Comparison of ENCODE assay signal across 1 cellular context in the genomic region with DNA sequence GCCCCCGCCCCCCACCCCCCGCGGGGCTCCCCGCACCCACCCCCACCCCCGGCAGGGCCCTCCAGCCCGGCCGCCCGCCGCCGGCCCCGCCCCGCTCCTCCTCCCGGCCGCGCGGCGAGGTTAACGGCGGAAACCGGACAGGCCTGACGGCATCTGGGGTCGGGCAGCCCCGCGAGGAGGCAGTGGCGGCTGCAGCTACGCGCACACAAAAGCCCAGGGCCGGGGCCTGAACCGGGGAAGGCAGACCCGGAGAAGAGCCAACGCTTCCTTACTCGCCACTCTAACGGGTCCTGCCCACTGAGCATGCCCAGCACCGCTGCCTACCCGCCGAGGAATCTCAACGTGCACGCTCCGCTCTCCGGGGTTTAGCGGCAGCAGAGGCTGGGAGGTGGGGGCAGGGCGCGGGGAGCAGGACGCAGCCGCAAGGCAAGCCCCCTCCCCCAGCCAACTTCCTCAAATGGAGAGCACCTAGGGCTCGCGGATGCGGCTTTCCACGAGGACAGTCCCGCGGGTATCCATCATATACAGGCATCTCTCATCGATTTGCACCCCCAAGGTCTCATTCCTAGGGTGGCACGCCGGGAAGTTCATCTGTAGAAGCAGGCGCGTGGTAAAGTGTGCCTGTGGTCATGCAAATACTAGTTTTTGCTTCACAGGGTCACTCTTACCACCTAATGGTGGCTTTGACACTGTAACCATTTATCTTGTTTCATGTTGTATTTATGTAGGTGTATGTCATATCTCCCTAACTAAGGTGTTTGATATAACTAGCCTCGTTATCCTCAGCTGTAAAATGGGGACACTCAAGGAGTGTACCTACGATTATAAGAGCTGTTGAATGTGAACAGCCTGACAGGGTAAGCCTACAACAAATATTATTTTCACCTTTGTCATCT.
TF ChIP-seq lines count a peak whose summit lies in the region.

A gene (minus strand): TSS at position 339 of the 896 bp plus-strand sequence. CDS start 761 bp downstream, outside the sequence.

TF ChIP-seq in HepG2, 621 proteins besides CTCF, POLR2A, EP300 and RAD21 (continued from another document and continues in another):
- peak; percentile 81 for TF ChIP-seq RBM22 (optimal IDR thresholded peaks at IDR 0.05; ENCODE audit: low read length)
- TF ChIP-seq NFYB (CRISPR knock-in tag; IDR thresholded peaks at IDR 0.05) = peak; percentile 43
- peak; percentile 71; the same call in 1 of the 2 replicates for TF ChIP-seq ETV5 (CRISPR knock-in tag; IDR thresholded peaks at IDR 0.05; ENCODE audit: borderline replicate concordance)
- peak; percentile 91; the same call in 1 of the 2 replicates for TF ChIP-seq FOXK1 (CRISPR knock-in tag; IDR thresholded peaks at IDR 0.05; ENCODE audit: borderline replicate concordance, low read depth)
- peak; percentile 94 for TF ChIP-seq BRD4 (CRISPR knock-in tag; IDR thresholded peaks at IDR 0.05)
- TF ChIP-seq, protein P1, sequence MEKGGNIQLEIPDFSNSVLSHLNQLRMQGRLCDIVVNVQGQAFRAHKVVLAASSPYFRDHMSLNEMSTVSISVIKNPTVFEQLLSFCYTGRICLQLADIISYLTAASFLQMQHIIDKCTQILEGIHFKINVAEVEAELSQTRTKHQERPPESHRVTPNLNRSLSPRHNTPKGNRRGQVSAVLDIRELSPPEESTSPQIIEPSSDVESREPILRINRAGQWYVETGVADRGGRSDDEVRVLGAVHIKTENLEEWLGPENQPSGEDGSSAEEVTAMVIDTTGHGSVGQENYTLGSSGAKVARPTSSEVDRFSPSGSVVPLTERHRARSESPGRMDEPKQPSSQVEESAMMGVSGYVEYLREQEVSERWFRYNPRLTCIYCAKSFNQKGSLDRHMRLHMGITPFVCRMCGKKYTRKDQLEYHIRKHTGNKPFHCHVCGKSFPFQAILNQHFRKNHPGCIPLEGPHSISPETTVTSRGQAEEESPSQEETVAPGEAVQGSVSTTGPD (CRISPR knock-in tag; IDR thresholded peaks at IDR 0.05) = peak; percentile 74; the same call in 1 of the 2 replicates
- TF ChIP-seq SMC3 (IDR thresholded peaks at IDR 0.05; ENCODE audit: low read length) = 0 out of 2 replicates have a peak, but pooled peaks have one; percentile 1
- peak; percentile 80; the same call in 1 of the 2 replicates for TF ChIP-seq TP53 (CRISPR knock-in tag; conservative IDR thresholded peaks at IDR 0.05)
- TF ChIP-seq HOXA3 (CRISPR knock-in tag; IDR thresholded peaks at IDR 0.05) = peak; percentile 89
- TF ChIP-seq, protein P2, sequence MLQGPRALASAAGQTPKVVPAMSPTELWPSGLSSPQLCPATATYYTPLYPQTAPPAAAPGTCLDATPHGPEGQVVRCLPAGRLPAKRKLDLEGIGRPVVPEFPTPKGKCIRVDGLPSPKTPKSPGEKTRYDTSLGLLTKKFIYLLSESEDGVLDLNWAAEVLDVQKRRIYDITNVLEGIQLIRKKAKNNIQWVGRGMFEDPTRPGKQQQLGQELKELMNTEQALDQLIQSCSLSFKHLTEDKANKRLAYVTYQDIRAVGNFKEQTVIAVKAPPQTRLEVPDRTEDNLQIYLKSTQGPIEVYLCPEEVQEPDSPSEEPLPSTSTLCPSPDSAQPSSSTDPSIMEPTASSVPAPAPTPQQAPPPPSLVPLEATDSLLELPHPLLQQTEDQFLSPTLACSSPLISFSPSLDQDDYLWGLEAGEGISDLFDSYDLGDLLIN (CRISPR knock-in tag; IDR thresholded peaks at IDR 0.05; ENCODE audit: borderline replicate concordance) = no peak
- peak; percentile 34 for TF ChIP-seq CCAR2 (optimal IDR thresholded peaks at IDR 0.05; ENCODE audit: low read depth, low read length)
- peak; percentile 95 for TF ChIP-seq MED8 (CRISPR knock-in tag; IDR thresholded peaks at IDR 0.05; ENCODE audit: insufficient replicate concordance)
- TF ChIP-seq SMAD1 (CRISPR knock-in tag; IDR thresholded peaks at IDR 0.05; ENCODE audit: borderline replicate concordance, low read depth) = peak; percentile 86; the same call in 1 of the 2 replicates
- no peak for TF ChIP-seq ZNF207 (IDR thresholded peaks at IDR 0.05; ENCODE audit: borderline replicate concordance)
- TF ChIP-seq, protein P3, sequence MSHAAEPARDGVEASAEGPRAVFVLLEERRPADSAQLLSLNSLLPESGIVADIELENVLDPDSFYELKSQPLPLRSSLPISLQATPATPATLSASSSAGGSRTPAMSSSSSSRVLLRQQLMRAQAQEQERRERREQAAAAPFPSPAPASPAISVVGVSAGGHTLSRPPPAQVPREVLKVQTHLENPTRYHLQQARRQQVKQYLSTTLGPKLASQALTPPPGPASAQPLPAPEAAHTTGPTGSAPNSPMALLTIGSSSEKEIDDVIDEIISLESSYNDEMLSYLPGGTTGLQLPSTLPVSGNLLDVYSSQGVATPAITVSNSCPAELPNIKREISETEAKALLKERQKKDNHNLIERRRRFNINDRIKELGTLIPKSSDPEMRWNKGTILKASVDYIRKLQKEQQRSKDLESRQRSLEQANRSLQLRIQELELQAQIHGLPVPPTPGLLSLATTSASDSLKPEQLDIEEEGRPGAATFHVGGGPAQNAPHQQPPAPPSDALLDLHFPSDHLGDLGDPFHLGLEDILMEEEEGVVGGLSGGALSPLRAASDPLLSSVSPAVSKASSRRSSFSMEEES (CRISPR knock-in tag; IDR thresholded peaks at IDR 0.05) = peak; percentile 89
- TF ChIP-seq, protein P4, sequence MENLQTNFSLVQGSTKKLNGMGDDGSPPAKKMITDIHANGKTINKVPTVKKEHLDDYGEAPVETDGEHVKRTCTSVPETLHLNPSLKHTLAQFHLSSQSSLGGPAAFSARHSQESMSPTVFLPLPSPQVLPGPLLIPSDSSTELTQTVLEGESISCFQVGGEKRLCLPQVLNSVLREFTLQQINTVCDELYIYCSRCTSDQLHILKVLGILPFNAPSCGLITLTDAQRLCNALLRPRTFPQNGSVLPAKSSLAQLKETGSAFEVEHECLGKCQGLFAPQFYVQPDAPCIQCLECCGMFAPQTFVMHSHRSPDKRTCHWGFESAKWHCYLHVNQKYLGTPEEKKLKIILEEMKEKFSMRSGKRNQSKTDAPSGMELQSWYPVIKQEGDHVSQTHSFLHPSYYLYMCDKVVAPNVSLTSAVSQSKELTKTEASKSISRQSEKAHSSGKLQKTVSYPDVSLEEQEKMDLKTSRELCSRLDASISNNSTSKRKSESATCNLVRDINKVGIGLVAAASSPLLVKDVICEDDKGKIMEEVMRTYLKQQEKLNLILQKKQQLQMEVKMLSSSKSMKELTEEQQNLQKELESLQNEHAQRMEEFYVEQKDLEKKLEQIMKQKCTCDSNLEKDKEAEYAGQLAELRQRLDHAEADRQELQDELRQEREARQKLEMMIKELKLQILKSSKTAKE (CRISPR knock-in tag; IDR thresholded peaks at IDR 0.05; ENCODE audit: borderline replicate concordance) = peak; percentile 74; the same call in 1 of the 2 replicates
- no peak for TF ChIP-seq ZFP62 (CRISPR knock-in tag; IDR thresholded peaks at IDR 0.05)
- TF ChIP-seq RARA (CRISPR knock-in tag; IDR thresholded peaks at IDR 0.05) = peak; percentile 77
- no peak for TF ChIP-seq CENPX (CRISPR knock-in tag; IDR thresholded peaks at IDR 0.05)
- TF ChIP-seq ZNF773 (CRISPR knock-in tag; IDR thresholded peaks at IDR 0.05; ENCODE audit: borderline replicate concordance) = no peak; the same call in 1 of the 2 replicates
- TF ChIP-seq SP4 (CRISPR knock-in tag; IDR thresholded peaks at IDR 0.05) = peak; percentile 95
- peak; percentile 98 for TF ChIP-seq ZNF614 (CRISPR knock-in tag; IDR thresholded peaks at IDR 0.05; ENCODE audit: borderline replicate concordance)
- TF ChIP-seq ELF1 (CRISPR knock-in tag; IDR thresholded peaks at IDR 0.05) = peak; percentile 87
- peak; percentile 66; the same call in 1 of the 2 replicates for TF ChIP-seq NFIC (IDR thresholded peaks at IDR 0.05; ENCODE audit: low read length)
- TF ChIP-seq ZNF775 (CRISPR knock-in tag; IDR thresholded peaks at IDR 0.05; ENCODE audit: borderline replicate concordance) = 0 out of 2 replicates have a peak, but pooled peaks have one; percentile 33
- TF ChIP-seq, protein P5, sequence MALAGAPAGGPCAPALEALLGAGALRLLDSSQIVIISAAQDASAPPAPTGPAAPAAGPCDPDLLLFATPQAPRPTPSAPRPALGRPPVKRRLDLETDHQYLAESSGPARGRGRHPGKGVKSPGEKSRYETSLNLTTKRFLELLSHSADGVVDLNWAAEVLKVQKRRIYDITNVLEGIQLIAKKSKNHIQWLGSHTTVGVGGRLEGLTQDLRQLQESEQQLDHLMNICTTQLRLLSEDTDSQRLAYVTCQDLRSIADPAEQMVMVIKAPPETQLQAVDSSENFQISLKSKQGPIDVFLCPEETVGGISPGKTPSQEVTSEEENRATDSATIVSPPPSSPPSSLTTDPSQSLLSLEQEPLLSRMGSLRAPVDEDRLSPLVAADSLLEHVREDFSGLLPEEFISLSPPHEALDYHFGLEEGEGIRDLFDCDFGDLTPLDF (CRISPR knock-in tag; IDR thresholded peaks at IDR 0.05) = peak; percentile 66
- TF ChIP-seq NR2F1 (CRISPR knock-in tag; IDR thresholded peaks at IDR 0.05) = 0 out of 4 replicates have a peak, but pooled peaks have one; percentile 7 to 38
- 0 out of 2 replicates have a peak, but pooled peaks have one; percentile 52 for TF ChIP-seq KDM5A (IDR thresholded peaks at IDR 0.05; ENCODE audit: borderline replicate concordance, low read length)
- TF ChIP-seq ZBTB8A (CRISPR knock-in tag; IDR thresholded peaks at IDR 0.05; ENCODE audit: borderline replicate concordance, low read depth) = no peak; the same call in 1 of the 2 replicates
- TF ChIP-seq ZSCAN9 (CRISPR knock-in tag; IDR thresholded peaks at IDR 0.05; ENCODE audit: borderline replicate concordance) = peak; percentile 95
- TF ChIP-seq, protein P6, sequence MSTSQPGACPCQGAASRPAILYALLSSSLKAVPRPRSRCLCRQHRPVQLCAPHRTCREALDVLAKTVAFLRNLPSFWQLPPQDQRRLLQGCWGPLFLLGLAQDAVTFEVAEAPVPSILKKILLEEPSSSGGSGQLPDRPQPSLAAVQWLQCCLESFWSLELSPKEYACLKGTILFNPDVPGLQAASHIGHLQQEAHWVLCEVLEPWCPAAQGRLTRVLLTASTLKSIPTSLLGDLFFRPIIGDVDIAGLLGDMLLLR (CRISPR knock-in tag; IDR thresholded peaks at IDR 0.05) = peak; percentile 96
- peak; percentile 54; the same call in 1 of the 2 replicates for TF ChIP-seq ZBTB3 (CRISPR knock-in tag; IDR thresholded peaks at IDR 0.05; ENCODE audit: borderline replicate concordance, low read depth)
- TF ChIP-seq RORA (CRISPR knock-in tag; IDR thresholded peaks at IDR 0.05) = no peak
- 0 out of 2 replicates have a peak, but pooled peaks have one; percentile 46 for TF ChIP-seq ZNF451 (CRISPR knock-in tag; IDR thresholded peaks at IDR 0.05)
- peak; percentile 59; the same call in 1 of the 2 replicates for TF ChIP-seq SOX13 (IDR thresholded peaks at IDR 0.05)
- TF ChIP-seq SOX13 (CRISPR knock-in tag; conservative IDR thresholded peaks at IDR 0.05 in 1 of 2, IDR thresholded peaks at IDR 0.05 in 1 of 2) = peak in 1 of 2 experiments; percentile 77; a peak in 2 of 4 replicates
- peak; percentile 97 for TF ChIP-seq ZNF629 (CRISPR knock-in tag; conservative IDR thresholded peaks at IDR 0.05)
- TF ChIP-seq ZIK1 (CRISPR knock-in tag; IDR thresholded peaks at IDR 0.05; ENCODE audit: borderline replicate concordance, low read depth) = peak; percentile 84; the same call in 1 of the 2 replicates
- TF ChIP-seq ZNF205 (CRISPR knock-in tag; IDR thresholded peaks at IDR 0.05) = peak; percentile 88
- peak; percentile 97 for TF ChIP-seq AGO2 (optimal IDR thresholded peaks at IDR 0.05; ENCODE audit: low read depth, low read length)
- TF ChIP-seq, protein P7, sequence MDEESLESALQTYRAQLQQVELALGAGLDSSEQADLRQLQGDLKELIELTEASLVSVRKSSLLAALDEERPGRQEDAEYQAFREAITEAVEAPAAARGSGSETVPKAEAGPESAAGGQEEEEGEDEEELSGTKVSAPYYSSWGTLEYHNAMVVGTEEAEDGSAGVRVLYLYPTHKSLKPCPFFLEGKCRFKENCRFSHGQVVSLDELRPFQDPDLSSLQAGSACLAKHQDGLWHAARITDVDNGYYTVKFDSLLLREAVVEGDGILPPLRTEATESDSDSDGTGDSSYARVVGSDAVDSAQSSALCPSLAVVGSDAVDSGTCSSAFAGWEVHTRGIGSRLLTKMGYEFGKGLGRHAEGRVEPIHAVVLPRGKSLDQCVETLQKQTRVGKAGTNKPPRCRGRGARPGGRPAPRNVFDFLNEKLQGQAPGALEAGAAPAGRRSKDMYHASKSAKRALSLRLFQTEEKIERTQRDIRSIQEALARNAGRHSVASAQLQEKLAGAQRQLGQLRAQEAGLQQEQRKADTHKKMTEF (CRISPR knock-in tag; IDR thresholded peaks at IDR 0.05) = peak; percentile 97
- TF ChIP-seq ZNF816 (CRISPR knock-in tag; IDR thresholded peaks at IDR 0.05; ENCODE audit: borderline replicate concordance) = peak; percentile 84; the same call in 1 of the 2 replicates
- TF ChIP-seq RFXANK (CRISPR knock-in tag; IDR thresholded peaks at IDR 0.05) = peak; percentile 86; the same call in 1 of the 2 replicates
- TF ChIP-seq BRCA1 (CRISPR knock-in tag; IDR thresholded peaks at IDR 0.05) = peak; percentile 87; the same call in 1 of the 2 replicates
- TF ChIP-seq, protein P8, sequence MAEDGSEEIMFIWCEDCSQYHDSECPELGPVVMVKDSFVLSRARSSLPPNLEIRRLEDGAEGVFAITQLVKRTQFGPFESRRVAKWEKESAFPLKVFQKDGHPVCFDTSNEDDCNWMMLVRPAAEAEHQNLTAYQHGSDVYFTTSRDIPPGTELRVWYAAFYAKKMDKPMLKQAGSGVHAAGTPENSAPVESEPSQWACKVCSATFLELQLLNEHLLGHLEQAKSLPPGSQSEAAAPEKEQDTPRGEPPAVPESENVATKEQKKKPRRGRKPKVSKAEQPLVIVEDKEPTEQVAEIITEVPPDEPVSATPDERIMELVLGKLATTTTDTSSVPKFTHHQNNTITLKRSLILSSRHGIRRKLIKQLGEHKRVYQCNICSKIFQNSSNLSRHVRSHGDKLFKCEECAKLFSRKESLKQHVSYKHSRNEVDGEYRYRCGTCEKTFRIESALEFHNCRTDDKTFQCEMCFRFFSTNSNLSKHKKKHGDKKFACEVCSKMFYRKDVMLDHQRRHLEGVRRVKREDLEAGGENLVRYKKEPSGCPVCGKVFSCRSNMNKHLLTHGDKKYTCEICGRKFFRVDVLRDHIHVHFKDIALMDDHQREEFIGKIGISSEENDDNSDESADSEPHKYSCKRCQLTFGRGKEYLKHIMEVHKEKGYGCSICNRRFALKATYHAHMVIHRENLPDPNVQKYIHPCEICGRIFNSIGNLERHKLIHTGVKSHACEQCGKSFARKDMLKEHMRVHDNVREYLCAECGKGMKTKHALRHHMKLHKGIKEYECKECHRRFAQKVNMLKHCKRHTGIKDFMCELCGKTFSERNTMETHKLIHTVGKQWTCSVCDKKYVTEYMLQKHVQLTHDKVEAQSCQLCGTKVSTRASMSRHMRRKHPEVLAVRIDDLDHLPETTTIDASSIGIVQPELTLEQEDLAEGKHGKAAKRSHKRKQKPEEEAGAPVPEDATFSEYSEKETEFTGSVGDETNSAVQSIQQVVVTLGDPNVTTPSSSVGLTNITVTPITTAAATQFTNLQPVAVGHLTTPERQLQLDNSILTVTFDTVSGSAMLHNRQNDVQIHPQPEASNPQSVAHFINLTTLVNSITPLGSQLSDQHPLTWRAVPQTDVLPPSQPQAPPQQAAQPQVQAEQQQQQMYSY (CRISPR knock-in tag; IDR thresholded peaks at IDR 0.05) = peak; percentile 99
- peak; percentile 91 for TF ChIP-seq ZMYM3 (CRISPR knock-in tag; IDR thresholded peaks at IDR 0.05)
- TF ChIP-seq ZNF460 (CRISPR knock-in tag; IDR thresholded peaks at IDR 0.05; ENCODE audit: borderline replicate concordance) = peak; percentile 38; the same call in 1 of the 2 replicates
- peak; percentile 90 for TF ChIP-seq ZZZ3 (CRISPR knock-in tag; IDR thresholded peaks at IDR 0.05; ENCODE audit: borderline replicate concordance)
- peak; percentile 60; the same call in 1 of the 2 replicates for TF ChIP-seq ZNF12 (CRISPR knock-in tag; IDR thresholded peaks at IDR 0.05)
